9 cellular contexts compared by ENCODE assay signal in genomic region chr11:8566613-8567210, GRCh38. TPM values are rescaled to one million over a fixed set of nuclear protein-coding genes. Genes with fewer than 3 reads are reported as not detected.
DNase-seq lines count a peak whose midpoint lies in the region; ATAC-seq and TF ChIP-seq lines count a peak whose summit lies in the region.
"Had no signal": no experiment of that assay in that cellular context is flagged by ENCODE, and none has a peak within 500 bp of the region (broad histone marks: within the 10 kb centered on the region; RNA-seq: fewer than 3 reads in every experiment).

No MANE protein-coding gene starts in this region.

- POLR2A ChIA-PET in PC-3 (lab: Charles Lee; ENCODE audit: unreplicated experiment): no interaction called here

- H3K9me3 ChIP-seq in PC-3 (ENCODE audit: low read length): no peaks in the 10 kb centered on the region
- H3K9me3 ChIP-seq in neural progenitor cell (ENCODE audit: low read depth): no peaks in the 10 kb centered on the region

- no peaks in the 10 kb centered on the region for H3K27me3 Mint-ChIP-seq in neural progenitor cell (ENCODE audit: insufficient read depth, low read depth)

- H3F3A ChIP-seq in PC-3 (ENCODE audit: low read length, unreplicated experiment): no peaks in the 10 kb centered on the region
- H3F3A ChIP-seq in neural progenitor cell (ENCODE audit: low read depth): no peaks in the 10 kb centered on the region

- BruUV-seq in PC-3 (replicated peaks; lab: Mats Ljungman, UMichigan): no TSS peak

- H4K20me1 ChIP-seq in PC-3 (ENCODE audit: low read length) (no peaks in the 10 kb centered on the region), neural progenitor cell (ENCODE audit: low read depth) (no peaks in the 10 kb centered on the region)

- H3K4me2 ChIP-seq in PC-3 (ENCODE audit: low read length) (no peak overlapping the region), neural progenitor cell (no peak overlapping the region)

- H3K27me3 ChIP-seq in PC-3 (ENCODE audit: low read length) (peaks cover 44% of the 10 kb centered on the region), neural progenitor cell (no peaks in the 10 kb centered on the region)

- DNase-seq in NOMO-1 (lab: John Stamatoyannopoulos, UW; ENCODE audit: unreplicated experiment in 2 of 2) (peak; percentile 33 to 58), NOMO-1 treated with dmso at 0.1 percent for 144 hours (lab: John Stamatoyannopoulos, UW; ENCODE audit: unreplicated experiment) (no peak), HT1080 (ENCODE audit: low read depth) (peak; percentile 58), PC-3 (peak; percentile 84), epithelial cell of proximal tubule (ENCODE audit: low read depth) (peak; percentile 16), neural progenitor cell (ENCODE audit: low spot score) (peak; percentile 54)
- DNase-seq in effector CD4-positive, alpha-beta T cell: no peak

- peak; percentile 85 for ATAC-seq in PC-3
- no peak for ATAC-seq in HG03571 (IDR thresholded peaks at IDR 0.05; ENCODE audit: unreplicated experiment)

- H3K27ac Mint-ChIP-seq in neural progenitor cell: no peak overlapping the region
- H3K27ac Mint-ChIP-seq: activated naive CD4-positive, alpha-beta T cell treated with anti-CD3 and anti-CD28 coated beads, Interleukin-2, amount 50 U/mL, for 72 hours had no signal

- intact Hi-C loops in PC-3 (cut with micrococcal nuclease): loop anchor here (1.0 to 5.0 kb wide), 3 partner anchors 239 to 374 kb away; no protein-coding TSS in a partner anchor

- H2AFZ ChIP-seq in PC-3 (ENCODE audit: low read length) (no peak overlapping the region), neural progenitor cell (replicated peaks) (no peak overlapping the region)

- H3K9me2 ChIP-seq in PC-3 (replicated peaks; ENCODE audit: low read length): no peaks in the 10 kb centered on the region

- CTCF ChIA-PET in PC-3 (lab: Charles Lee): interaction anchor here (0.7 to 1.0 kb wide), 3 partner anchors 339 to 376 kb away, joined by 3 to 5 read pairs (median 4); no protein-coding TSS in a partner anchor

- H3K27ac ChIP-seq in PC-3 (ENCODE audit: low read length): no peak overlapping the region
- no peak overlapping the region for H3K27ac ChIP-seq in neural progenitor cell

- no peak overlapping the region for H3K4me3 Mint-ChIP-seq in neural progenitor cell

- H3K36me3 Mint-ChIP-seq in neural progenitor cell: peaks cover 3% of the 10 kb centered on the region
- H3K36me3 Mint-ChIP-seq: activated naive CD4-positive, alpha-beta T cell treated with anti-CD3 and anti-CD28 coated beads, Interleukin-2, amount 50 U/mL, for 72 hours had no signal

- TF ChIP-seq CTCF in PC-3 (conservative IDR thresholded peaks at IDR 0.05; ENCODE audit: low read depth, low read length) (peak; percentile 69), epithelial cell of proximal tubule (conservative IDR thresholded peaks at IDR 0.05; ENCODE audit: low read depth, low read length) (peak; percentile 58), neural progenitor cell (IDR thresholded peaks at IDR 0.05) (peak; percentile 83)

- peaks cover 7% of the 10 kb centered on the region for H3K9me3 Mint-ChIP-seq in neural progenitor cell

- H3K79me2 ChIP-seq in PC-3 (ENCODE audit: low read length): no peaks in the 10 kb centered on the region
- H3K79me2 ChIP-seq in neural progenitor cell (ENCODE audit: low read depth): peaks cover 12% of the 10 kb centered on the region

- peaks cover 4% of the 10 kb centered on the region for H3K4me1 Mint-ChIP-seq in neural progenitor cell

- no peak overlapping the region for H3K9ac ChIP-seq in PC-3 (ENCODE audit: low read length)
- H3K9ac ChIP-seq in neural progenitor cell: no peak overlapping the region

- H3K4me3 ChIP-seq in PC-3 (ENCODE audit: low read length) (no peak overlapping the region), epithelial cell of proximal tubule (ENCODE audit: low read depth, low read length) (no peak overlapping the region), neural progenitor cell (no peak overlapping the region)

- H3K4me1 ChIP-seq in PC-3 (ENCODE audit: insufficient read depth, low read length) (no peaks in the 10 kb centered on the region), neural progenitor cell (no peaks in the 10 kb centered on the region)

- no peaks in the 10 kb centered on the region for H3K36me3 ChIP-seq in PC-3 (ENCODE audit: low read depth, low read length)
- H3K36me3 ChIP-seq in neural progenitor cell: no peaks in the 10 kb centered on the region

RNA-seq across cellular contexts. Expression of gene STK33, which starts 27.3 kb away (rescaled TPM):
- total RNA-seq in HT1080 (2014; rRNA removed; shearing (Covaris generic)): 8.6 and 11.6 TPM in 2 replicates
- 7.6 and 15.0 TPM in 2 replicates for polyA plus RNA-seq in HT1080 (2015; cell fraction: cytosol; rRNA removed)
- 17.6 and 20.6 TPM in 2 replicates for polyA plus RNA-seq in HT1080 (2015; cell fraction: nucleus; rRNA removed)
- total RNA-seq in PC-3 (2014; rRNA removed) (not detected in 2 replicates), epithelial cell of proximal tubule (13.0 and 14.4 TPM in 2 replicates), neural progenitor cell (ENCODE audit: low replicate concordance) (40.7 and 56.5 TPM in 2 replicates)

Comparison
In these comparisons a context has a peak if more than half of its experiments do, and no peak if none do; other contexts are left out.
1. DNase-seq: peak in NOMO-1 (2 of 2), HT1080 (single experiment), PC-3 (single experiment), epithelial cell of proximal tubule (single experiment) and neural progenitor cell (single experiment); none in NOMO-1 treated with dmso at 0.1 percent for 144 hours (single experiment) and effector CD4-positive, alpha-beta T cell (single experiment).
2. Peak in every context shown above with its lines, with median percentiles within 50 percentile points of each other: CTCF ChIP-seq.